7 cellular contexts compared by ENCODE assay signal in the genomic region with DNA sequence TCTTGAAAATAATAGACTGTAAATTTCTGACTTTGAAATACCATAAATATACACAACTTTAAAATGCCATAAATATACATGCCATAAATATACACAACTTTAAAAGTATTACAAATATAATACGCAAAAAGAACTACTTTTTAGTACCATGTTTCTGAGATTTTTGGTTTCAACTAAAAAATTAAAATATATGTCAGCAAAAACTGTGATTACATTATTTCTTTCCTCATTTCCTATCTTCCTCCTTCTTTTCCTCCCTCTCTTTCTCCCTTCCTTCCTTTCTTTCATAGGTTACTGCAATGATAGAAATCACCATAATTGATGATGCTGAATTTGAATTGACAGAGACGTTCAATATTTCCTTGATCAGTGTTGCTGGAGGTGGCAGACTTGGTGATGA.
"Had no signal": no experiment of that assay in that cellular context is flagged by ENCODE, and none has a peak within 500 bp of the region (broad histone marks: within the 10 kb centered on the region; RNA-seq: fewer than 3 reads in every experiment).

No MANE protein-coding gene starts in this region.

- ATAC-seq: HCT116 had no signal

- DNase-seq: GM23248, GOT3, H7, KG1 had no signal

- H2AFZ ChIP-seq: GM23248 had no signal

- H3K27ac ChIP-seq: GM23248 had no signal

- H3K9me3 ChIP-seq: HAP-1 had no signal

- H3K4me3 ChIP-seq: GM23248, HAP-1 had no signal

- H3K9ac ChIP-seq: GM23248 had no signal

- FAIRE-seq: HTR-8/SVneo had no signal

- H3K4me1 ChIP-seq: HAP-1 had no signal
